Comparison of ENCODE assay signal across 17 cellular contexts in the genomic region with DNA sequence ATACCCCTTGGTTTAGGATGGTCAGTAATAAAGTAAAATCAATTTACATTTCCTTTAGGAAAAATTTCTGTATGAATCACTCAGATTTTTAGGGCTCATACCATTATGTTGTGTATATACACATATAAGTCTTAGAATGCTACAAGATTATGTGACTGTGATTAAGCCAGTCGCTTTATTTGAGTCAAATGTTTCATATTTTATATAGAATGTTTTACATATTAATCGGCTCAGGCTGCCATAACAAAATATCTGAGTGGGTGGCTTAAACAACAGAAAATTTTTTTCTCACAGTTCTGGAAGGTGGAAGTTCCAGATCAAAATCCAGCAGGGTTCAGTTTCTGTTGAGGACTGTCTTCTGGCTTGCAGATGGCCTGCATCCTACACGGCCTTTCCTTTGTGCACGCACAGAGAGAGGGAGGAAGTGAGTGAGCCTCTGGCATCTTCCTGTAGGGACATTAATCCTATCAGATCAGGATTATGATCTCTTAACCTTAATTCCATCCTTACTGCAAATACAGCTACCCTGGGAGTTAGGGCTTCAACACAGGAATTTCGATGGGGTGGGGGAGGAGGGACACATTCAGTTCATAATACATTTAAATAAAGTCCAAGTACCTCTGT.
A peak's percentile ranks its signal among the peaks of the same experiment; 100 is the strongest.
DNase-seq lines count a peak whose midpoint lies in the region; ATAC-seq, FAIRE-seq and TF ChIP-seq lines count a peak whose summit lies in the region.
"Had no signal": no experiment of that assay in that cellular context is flagged by ENCODE, and none has a peak within 500 bp of the region (broad histone marks: within the 10 kb centered on the region; RNA-seq: fewer than 3 reads in every experiment).

No MANE protein-coding gene starts in this region.

- peak; percentile 11 for ATAC-seq in activated T-helper 17 cell treated with anti-CD3 and anti-CD28 coated beads, Interleukin-2, amount 50 U/mL, for 72 hours (replicated peaks)
- ATAC-seq in stimulated activated memory B cell treated with anti-CD40 and anti-IgM and Interleukin-4, amounts not matched to agents 10 μg/mL and 1 μg/mL and 100 μg/mL, for 72 hours, result no peak
- no peak for ATAC-seq in HG02759 (IDR thresholded peaks at IDR 0.05; ENCODE audit: unreplicated experiment)
- ATAC-seq: T-helper 17 cell had no signal

- H3K9me3 Mint-ChIP-seq in activated T-helper 17 cell treated with anti-CD3 and anti-CD28 coated beads, Interleukin-2, amount 50 U/mL, for 72 hours, result no peaks in the 10 kb centered on the region
- H3K9me3 Mint-ChIP-seq in nephron progenitor cell, result no peaks in the 10 kb centered on the region
- H3K9me3 Mint-ChIP-seq in stimulated activated memory B cell treated with anti-CD40 and anti-IgM and Interleukin-4, amounts not matched to agents 10 μg/mL and 1 μg/mL and 100 μg/mL, for 72 hours, result no peaks in the 10 kb centered on the region

- no peak for TF ChIP-seq CTCF in nephron progenitor cell (IDR thresholded peaks at IDR 0.05)
- TF ChIP-seq CTCF in GM13976 (IDR thresholded peaks at IDR 0.05; ENCODE audit: borderline replicate concordance, control extremely low read depth, extremely low read depth, insufficient read depth, missing control alignments), result no peak

- DNase-seq in GM12891 (ENCODE audit: insufficient read length, low spot score), result no peak
- DNase-seq in NCI-H82 treated with DMSO at 0.1 percent for 48 hours (lab: John Stamatoyannopoulos, UW; ENCODE audit: unreplicated experiment), result peak; percentile 91
- DNase-seq in nephron progenitor cell, result no peak
- DNase-seq in GM13976 (ENCODE audit: low spot score), result no peak
- DNase-seq: Kasumi-1, MG63, NCI-H1048, NCI-H146, NCI-H2029 treated with DMSO at 0.1 percent for 48 hours, NCI-H748 treated with DMSO at 0.1 percent for 48 hours, PC-9, SIG-M5, T-helper 17 cell had no signal

- no peaks in the 10 kb centered on the region for H3K27me3 Mint-ChIP-seq in activated T-helper 17 cell treated with anti-CD3 and anti-CD28 coated beads, Interleukin-2, amount 50 U/mL, for 72 hours
- no peaks in the 10 kb centered on the region for H3K27me3 Mint-ChIP-seq in nephron progenitor cell (ENCODE audit: low read depth, poor library complexity)
- no peaks in the 10 kb centered on the region for H3K27me3 Mint-ChIP-seq in stimulated activated memory B cell treated with anti-CD40 and anti-IgM and Interleukin-4, amounts not matched to agents 10 μg/mL and 1 μg/mL and 100 μg/mL, for 72 hours
- H3K27me3 Mint-ChIP-seq: T-helper 17 cell had no signal

- no peak for FAIRE-seq in GM12891 (lab: Jason Lieb, UNC)

- TF ChIP-seq POLR2A in GM12891 (IDR thresholded peaks at IDR 0.05; ENCODE audit: low read depth, low read length), result no peak

- H3K4me3 Mint-ChIP-seq in activated T-helper 17 cell treated with anti-CD3 and anti-CD28 coated beads, Interleukin-2, amount 50 U/mL, for 72 hours, result no peak overlapping the region
- no peak overlapping the region for H3K4me3 Mint-ChIP-seq in nephron progenitor cell
- no peak overlapping the region for H3K4me3 Mint-ChIP-seq in stimulated activated memory B cell treated with anti-CD40 and anti-IgM and Interleukin-4, amounts not matched to agents 10 μg/mL and 1 μg/mL and 100 μg/mL, for 72 hours
- H3K4me3 Mint-ChIP-seq: CD14-positive monocyte, T-helper 17 cell had no signal

- no peaks in the 10 kb centered on the region for H3K4me1 Mint-ChIP-seq in activated T-helper 17 cell treated with anti-CD3 and anti-CD28 coated beads, Interleukin-2, amount 50 U/mL, for 72 hours
- H3K4me1 Mint-ChIP-seq in nephron progenitor cell, result peaks cover 6% of the 10 kb centered on the region
- H3K4me1 Mint-ChIP-seq in stimulated activated memory B cell treated with anti-CD40 and anti-IgM and Interleukin-4, amounts not matched to agents 10 μg/mL and 1 μg/mL and 100 μg/mL, for 72 hours, result no peaks in the 10 kb centered on the region
- H3K4me1 Mint-ChIP-seq: T-helper 17 cell had no signal

- H3K36me3 Mint-ChIP-seq in activated T-helper 17 cell treated with anti-CD3 and anti-CD28 coated beads, Interleukin-2, amount 50 U/mL, for 72 hours (ENCODE audit: low read depth), result peaks cover 7% of the 10 kb centered on the region
- no peaks in the 10 kb centered on the region for H3K36me3 Mint-ChIP-seq in nephron progenitor cell (ENCODE audit: low read depth)
- no peaks in the 10 kb centered on the region for H3K36me3 Mint-ChIP-seq in stimulated activated memory B cell treated with anti-CD40 and anti-IgM and Interleukin-4, amounts not matched to agents 10 μg/mL and 1 μg/mL and 100 μg/mL, for 72 hours
- H3K36me3 Mint-ChIP-seq: CD14-positive monocyte had no signal

- in situ Hi-C loops in GM13976 (cut with MboI; ENCODE audit: low sequenced_read_pairs, unreplicated experiment), result no loop called here

- no peak overlapping the region for H3K27ac Mint-ChIP-seq in activated T-helper 17 cell treated with anti-CD3 and anti-CD28 coated beads, Interleukin-2, amount 50 U/mL, for 72 hours
- H3K27ac Mint-ChIP-seq in nephron progenitor cell, result peak overlapping the region; percentile 61
- H3K27ac Mint-ChIP-seq in stimulated activated memory B cell treated with anti-CD40 and anti-IgM and Interleukin-4, amounts not matched to agents 10 μg/mL and 1 μg/mL and 100 μg/mL, for 72 hours, result no peak overlapping the region
- H3K27ac Mint-ChIP-seq: T-helper 17 cell had no signal

TF ChIP-seq in GM12891, 5 proteins besides CTCF, POLR2A, EP300 and RAD21:
- TF ChIP-seq TAF1 (IDR thresholded peaks at IDR 0.05; ENCODE audit: low read depth, low read length) (no peak), SPI1 (IDR thresholded peaks at IDR 0.05; ENCODE audit: low read depth, low read length) (0 out of 2 replicates have a peak, but pooled peaks have one; percentile 5), POLR2AphosphoS5 (IDR thresholded peaks at IDR 0.05; ENCODE audit: low read depth, low read length) (no peak)
